In genomic region chr9:112175796-112176315, GRCh38 we compare ENCODE assay signal across 8 cellular contexts. TPM values are rescaled to one million over a fixed set of nuclear protein-coding genes. Genes with fewer than 3 reads are reported as not detected.
DNase-seq lines count a peak whose midpoint lies in the region; ATAC-seq lines count a peak whose summit lies in the region.

No MANE protein-coding gene starts in this region.

- H3K4me1 Mint-ChIP-seq in T-helper 1 cell treated with Interleukin-12 subunit alpha and Interleukin-12 subunit beta and Interleukin-4 antibody, amounts not matched to agents 30 μg/mL and 1 μg/mL, for 36 hours (ENCODE audit: low read depth) = peaks cover 61% of the 10 kb centered on the region
- peaks cover 32% of the 10 kb centered on the region for H3K4me1 Mint-ChIP-seq in activated T-helper 17 cell treated with anti-CD3 and anti-CD28 coated beads, Interleukin-2, amount 50 U/mL, for 72 hours
- H3K4me1 Mint-ChIP-seq in stimulated activated memory B cell treated with anti-CD40 and anti-IgM and Interleukin-4, amounts not matched to agents 10 μg/mL and 1 μg/mL and 100 μg/mL, for 72 hours = peaks cover 29% of the 10 kb centered on the region

- H3K36me3 Mint-ChIP-seq in T-helper 1 cell treated with Interleukin-12 subunit alpha and Interleukin-12 subunit beta and Interleukin-4 antibody, amounts not matched to agents 30 μg/mL and 1 μg/mL, for 36 hours (ENCODE audit: low read depth) = peaks cover 25% of the 10 kb centered on the region
- no peaks in the 10 kb centered on the region for H3K36me3 Mint-ChIP-seq in activated T-helper 17 cell treated with anti-CD3 and anti-CD28 coated beads, Interleukin-2, amount 50 U/mL, for 72 hours (ENCODE audit: low read depth)
- no peaks in the 10 kb centered on the region for H3K36me3 Mint-ChIP-seq in stimulated activated memory B cell treated with anti-CD40 and anti-IgM and Interleukin-4, amounts not matched to agents 10 μg/mL and 1 μg/mL and 100 μg/mL, for 72 hours

- H3K4me3 ChIP-seq in iPS-18c (ENCODE audit: insufficient read depth, low read depth, low read length) = peak overlapping the region; percentile 79

- no peaks in the 10 kb centered on the region for H3K9me3 Mint-ChIP-seq in T-helper 1 cell treated with Interleukin-12 subunit alpha and Interleukin-12 subunit beta and Interleukin-4 antibody, amounts not matched to agents 30 μg/mL and 1 μg/mL, for 36 hours
- no peaks in the 10 kb centered on the region for H3K9me3 Mint-ChIP-seq in activated T-helper 17 cell treated with anti-CD3 and anti-CD28 coated beads, Interleukin-2, amount 50 U/mL, for 72 hours
- no peaks in the 10 kb centered on the region for H3K9me3 Mint-ChIP-seq in stimulated activated memory B cell treated with anti-CD40 and anti-IgM and Interleukin-4, amounts not matched to agents 10 μg/mL and 1 μg/mL and 100 μg/mL, for 72 hours

- H3K4me3 Mint-ChIP-seq in T-helper 1 cell treated with Interleukin-12 subunit alpha and Interleukin-12 subunit beta and Interleukin-4 antibody, amounts not matched to agents 30 μg/mL and 1 μg/mL, for 36 hours = peak overlapping the region; percentile 52
- H3K4me3 Mint-ChIP-seq in activated T-helper 17 cell treated with anti-CD3 and anti-CD28 coated beads, Interleukin-2, amount 50 U/mL, for 72 hours = peak overlapping the region; percentile 50
- peak overlapping the region; percentile 57 for H3K4me3 Mint-ChIP-seq in stimulated activated memory B cell treated with anti-CD40 and anti-IgM and Interleukin-4, amounts not matched to agents 10 μg/mL and 1 μg/mL and 100 μg/mL, for 72 hours

- H3K27ac Mint-ChIP-seq in T-helper 1 cell treated with Interleukin-12 subunit alpha and Interleukin-12 subunit beta and Interleukin-4 antibody, amounts not matched to agents 30 μg/mL and 1 μg/mL, for 36 hours = peak overlapping the region; percentile 82
- no peak overlapping the region for H3K27ac Mint-ChIP-seq in activated T-helper 17 cell treated with anti-CD3 and anti-CD28 coated beads, Interleukin-2, amount 50 U/mL, for 72 hours
- H3K27ac Mint-ChIP-seq in stimulated activated memory B cell treated with anti-CD40 and anti-IgM and Interleukin-4, amounts not matched to agents 10 μg/mL and 1 μg/mL and 100 μg/mL, for 72 hours = peak overlapping the region; percentile 83

- no peak for ATAC-seq in activated T-helper 17 cell treated with anti-CD3 and anti-CD28 coated beads, Interleukin-2, amount 50 U/mL, for 72 hours (replicated peaks)
- ATAC-seq in stimulated activated memory B cell treated with anti-CD40 and anti-IgM and Interleukin-4, amounts not matched to agents 10 μg/mL and 1 μg/mL and 100 μg/mL, for 72 hours = no peak

- DNase-seq in T-helper 1 cell = no peak
- no peak for DNase-seq in NCI-H1694 (lab: John Stamatoyannopoulos, UW)
- DNase-seq in retina = no peak
- DNase-seq in glomerular visceral epithelial cell (ENCODE audit: extremely low spot score) = no peak

- no peaks in the 10 kb centered on the region for H3K9me3 ChIP-seq in iPS-18c (ENCODE audit: control insufficient read depth, insufficient read depth, low read length)

- H3K27me3 Mint-ChIP-seq in T-helper 1 cell treated with Interleukin-12 subunit alpha and Interleukin-12 subunit beta and Interleukin-4 antibody, amounts not matched to agents 30 μg/mL and 1 μg/mL, for 36 hours (ENCODE audit: low read depth) = no peaks in the 10 kb centered on the region
- H3K27me3 Mint-ChIP-seq in activated T-helper 17 cell treated with anti-CD3 and anti-CD28 coated beads, Interleukin-2, amount 50 U/mL, for 72 hours = no peaks in the 10 kb centered on the region
- H3K27me3 Mint-ChIP-seq in stimulated activated memory B cell treated with anti-CD40 and anti-IgM and Interleukin-4, amounts not matched to agents 10 μg/mL and 1 μg/mL and 100 μg/mL, for 72 hours = no peaks in the 10 kb centered on the region

RNA-seq across cellular contexts. Expression of gene SUSD1, which starts 0.8 kb away (rescaled TPM):
- 1 to 10 TPM; 1.8 to 6.3 TPM for total RNA-seq in activated T-helper 17 cell treated with anti-CD3 and anti-CD28 coated beads, Interleukin-2, amount 50 U/mL, for 72 hours
